ENCODE assay signal across 1 cellular context in genomic region chr17:43371227-43371821, GRCh38.
A peak's percentile ranks its signal among the peaks of the same experiment; 100 is the strongest.
TF ChIP-seq lines count a peak whose summit lies in the region.

No MANE protein-coding gene starts in this region.

TF ChIP-seq in HEK293, 187 proteins besides CTCF, POLR2A, EP300 and RAD21 (continued from another document):
- TF ChIP-seq, protein P1, sequence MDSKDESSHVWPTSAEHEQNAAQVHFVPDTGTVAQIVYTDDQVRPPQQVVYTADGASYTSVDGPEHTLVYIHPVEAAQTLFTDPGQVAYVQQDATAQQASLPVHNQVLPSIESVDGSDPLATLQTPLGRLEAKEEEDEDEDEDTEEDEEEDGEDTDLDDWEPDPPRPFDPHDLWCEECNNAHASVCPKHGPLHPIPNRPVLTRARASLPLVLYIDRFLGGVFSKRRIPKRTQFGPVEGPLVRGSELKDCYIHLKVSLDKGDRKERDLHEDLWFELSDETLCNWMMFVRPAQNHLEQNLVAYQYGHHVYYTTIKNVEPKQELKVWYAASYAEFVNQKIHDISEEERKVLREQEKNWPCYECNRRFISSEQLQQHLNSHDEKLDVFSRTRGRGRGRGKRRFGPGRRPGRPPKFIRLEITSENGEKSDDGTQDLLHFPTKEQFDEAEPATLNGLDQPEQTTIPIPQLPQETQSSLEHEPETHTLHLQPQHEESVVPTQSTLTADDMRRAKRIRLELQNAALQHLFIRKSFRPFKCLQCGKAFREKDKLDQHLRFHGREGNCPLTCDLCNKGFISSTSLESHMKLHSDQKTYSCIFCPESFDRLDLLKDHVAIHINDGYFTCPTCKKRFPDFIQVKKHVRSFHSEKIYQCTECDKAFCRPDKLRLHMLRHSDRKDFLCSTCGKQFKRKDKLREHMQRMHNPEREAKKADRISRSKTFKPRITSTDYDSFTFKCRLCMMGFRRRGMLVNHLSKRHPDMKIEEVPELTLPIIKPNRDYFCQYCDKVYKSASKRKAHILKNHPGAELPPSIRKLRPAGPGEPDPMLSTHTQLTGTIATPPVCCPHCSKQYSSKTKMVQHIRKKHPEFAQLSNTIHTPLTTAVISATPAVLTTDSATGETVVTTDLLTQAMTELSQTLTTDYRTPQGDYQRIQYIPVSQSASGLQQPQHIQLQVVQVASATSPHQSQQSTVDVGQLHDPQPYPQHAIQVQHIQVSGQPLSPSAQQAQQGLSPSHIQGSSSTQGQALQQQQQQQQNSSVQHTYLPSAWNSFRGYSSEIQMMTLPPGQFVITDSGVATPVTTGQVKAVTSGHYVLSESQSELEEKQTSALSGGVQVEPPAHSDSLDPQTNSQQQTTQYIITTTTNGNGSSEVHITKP (tag by site-specific recombination; IDR thresholded peaks at IDR 0.05): 0 out of 2 replicates have a peak, but pooled peaks have one; percentile 7
- TF ChIP-seq ZBTB8A (tag by site-specific recombination; IDR thresholded peaks at IDR 0.05) (no peak), ZNF514 (tag by site-specific recombination; IDR thresholded peaks at IDR 0.05) (no peak), GLIS1 (tag by site-specific recombination; IDR thresholded peaks at IDR 0.05) (no peak), SCRT1 (tag by site-specific recombination; IDR thresholded peaks at IDR 0.05; ENCODE audit: borderline replicate concordance) (no peak), PRDM1 (tag by site-specific recombination; IDR thresholded peaks at IDR 0.05) (peak; percentile 68)
- TF ChIP-seq, protein P2, sequence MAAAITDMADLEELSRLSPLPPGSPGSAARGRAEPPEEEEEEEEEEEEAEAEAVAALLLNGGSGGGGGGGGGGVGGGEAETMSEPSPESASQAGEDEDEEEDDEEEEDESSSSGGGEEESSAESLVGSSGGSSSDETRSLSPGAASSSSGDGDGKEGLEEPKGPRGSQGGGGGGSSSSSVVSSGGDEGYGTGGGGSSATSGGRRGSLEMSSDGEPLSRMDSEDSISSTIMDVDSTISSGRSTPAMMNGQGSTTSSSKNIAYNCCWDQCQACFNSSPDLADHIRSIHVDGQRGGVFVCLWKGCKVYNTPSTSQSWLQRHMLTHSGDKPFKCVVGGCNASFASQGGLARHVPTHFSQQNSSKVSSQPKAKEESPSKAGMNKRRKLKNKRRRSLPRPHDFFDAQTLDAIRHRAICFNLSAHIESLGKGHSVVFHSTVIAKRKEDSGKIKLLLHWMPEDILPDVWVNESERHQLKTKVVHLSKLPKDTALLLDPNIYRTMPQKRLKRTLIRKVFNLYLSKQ (tag by site-specific recombination; IDR thresholded peaks at IDR 0.05; ENCODE audit: borderline replicate concordance): no peak
